ENCODE assay signal across 9 cellular contexts in genomic region chr7:43260980-43261878, GRCh38.
A peak's percentile ranks its signal among the peaks of the same experiment; 100 is the strongest.
DNase-seq lines count a peak whose midpoint lies in the region; ATAC-seq, FAIRE-seq and TF ChIP-seq lines count a peak whose summit lies in the region.
"Had no signal": no experiment of that assay in that cellular context is flagged by ENCODE, and none has a peak within 500 bp of the region (broad histone marks: within the 10 kb centered on the region; RNA-seq: fewer than 3 reads in every experiment).

No MANE protein-coding gene starts in this region.

- BruUV-seq in HepG2 (replicated peaks; lab: Mats Ljungman, UMichigan) = no TSS peak

- H3K27ac ChIP-seq in HepG2 (ENCODE audit: extremely low read length, insufficient read depth, low read length) = no peak overlapping the region
- H3K27ac ChIP-seq: BLaER1 had no signal

- TF ChIP-seq CTCF in choroid plexus epithelial cell (conservative IDR thresholded peaks at IDR 0.05; ENCODE audit: low read depth, low read length) (peak; percentile 98), HepG2 (CRISPR knock-in tag; IDR thresholded peaks at IDR 0.05) (peak; percentile 83)

- H3K27me3 ChIP-seq in HepG2 (ENCODE audit: control insufficient read depth in 1 of 2, insufficient read depth in 2 of 2, low read length in 2 of 2) = peaks cover 0 to 1% of the 10 kb centered on the region in 2 experiments; a peak in 1 of 5 replicates
- H3K27me3 ChIP-seq: BLaER1 had no signal

- H3K9ac ChIP-seq in HepG2 (ENCODE audit: insufficient read depth, low read depth, low read length) = no peak overlapping the region
- H3K9ac ChIP-seq: BLaER1 had no signal

- no peaks in the 10 kb centered on the region for H4K20me1 ChIP-seq in HepG2 (ENCODE audit: insufficient read depth, low read length)
- H4K20me1 ChIP-seq: BLaER1 had no signal

- H3K79me2 ChIP-seq in HepG2 (ENCODE audit: insufficient read depth, low read length) = no peaks in the 10 kb centered on the region

- no peak overlapping the region for H2AFZ ChIP-seq in HepG2 (ENCODE audit: low read length)

- peak; percentile 82 for ATAC-seq in HG03159 (IDR thresholded peaks at IDR 0.05; ENCODE audit: unreplicated experiment)
- ATAC-seq in activated CD4-positive, alpha-beta T cell treated with anti-CD3 and anti-CD28 coated beads for 36 hours = peak; percentile 76
- peak; percentile 94 for ATAC-seq in HepG2

- FAIRE-seq in HepG2 (lab: Jason Lieb, UNC) = peak; percentile 76

- no peak overlapping the region for H3K4me3 Mint-ChIP-seq in activated CD4-positive, alpha-beta T cell treated with anti-CD3 and anti-CD28 coated beads for 36 hours

- TF ChIP-seq RAD21 in HepG2 (CRISPR knock-in tag; IDR thresholded peaks at IDR 0.05) = peak; percentile 61; the same call in 1 of the 2 replicates

- POLR2A ChIA-PET in activated CD4-positive, alpha-beta T cell treated with anti-CD3 and anti-CD28 coated beads for 36 hours (lab: Charles Lee) = interaction anchor here (0.6 kb wide), 1 partner anchor 1253 kb away, joined by 3 read pairs; no protein-coding TSS in a partner anchor
- POLR2A ChIA-PET in HepG2 (lab: Yijun Ruan, JAX) = no interaction called here

- H3K9me3 ChIP-seq in HepG2 (ENCODE audit: low read length) = no peaks in the 10 kb centered on the region
- H3K9me3 ChIP-seq: BLaER1 had no signal

- in situ Hi-C loops in HepG2 (cut with HindIII; ENCODE audit: extremely low pct_ligation_motif_present, low pct_unique_long_range_greater_than_20kb) = loop anchor here (10.0 kb wide), 1 partner anchor 316 kb away; no protein-coding TSS in a partner anchor

- H3K27me3 Mint-ChIP-seq in activated CD4-positive, alpha-beta T cell treated with anti-CD3 and anti-CD28 coated beads for 36 hours = peaks cover 10% of the 10 kb centered on the region

- H3K4me1 Mint-ChIP-seq in activated CD4-positive, alpha-beta T cell treated with anti-CD3 and anti-CD28 coated beads for 36 hours = no peaks in the 10 kb centered on the region

- no peaks in the 10 kb centered on the region for H3K9me3 Mint-ChIP-seq in activated CD4-positive, alpha-beta T cell treated with anti-CD3 and anti-CD28 coated beads for 36 hours (ENCODE audit: low read depth)

- H3K27ac Mint-ChIP-seq in activated CD4-positive, alpha-beta T cell treated with anti-CD3 and anti-CD28 coated beads for 36 hours = no peak overlapping the region

- CTCF ChIA-PET in activated CD4-positive, alpha-beta T cell treated with anti-CD3 and anti-CD28 coated beads for 36 hours (lab: Charles Lee) = interaction anchor here (0.6 to 2.9 kb wide), 21 partner anchors 9 to 1313 kb away, joined by 3 to 14 read pairs (median 3); no protein-coding TSS in a partner anchor
- CTCF ChIA-PET in HepG2 (lab: Yijun Ruan, JAX; ENCODE audit: low intra/inter-chr PET ratio, low total read pairs) = interaction anchor here (1.9 kb wide), 1 partner anchor 320 kb away, joined by 13 read pairs; no protein-coding TSS in a partner anchor

- H3K4me2 ChIP-seq in HepG2 (ENCODE audit: low read depth, low read length) = no peak overlapping the region
- H3K4me2 ChIP-seq: BLaER1 had no signal

- H3K4me1 ChIP-seq in HepG2 (ENCODE audit: insufficient read depth, low read length) = no peaks in the 10 kb centered on the region

- TF ChIP-seq EP300 in HepG2 (IDR thresholded peaks at IDR 0.05; ENCODE audit: low read depth in 2 of 2, low read length in 2 of 2) (no peak), HepG2 (CRISPR knock-in tag; IDR thresholded peaks at IDR 0.05; ENCODE audit: borderline replicate concordance) (no peak)

- no peaks in the 10 kb centered on the region for H3K36me3 ChIP-seq in HepG2 (replicated peaks in 1 of 2; ENCODE audit: control insufficient read depth in 1 of 2, insufficient read depth in 2 of 2, low read length in 2 of 2)
- H3K36me3 ChIP-seq: BLaER1 had no signal

- H3K36me3 Mint-ChIP-seq in activated CD4-positive, alpha-beta T cell treated with anti-CD3 and anti-CD28 coated beads for 36 hours (ENCODE audit: low read depth) = no peaks in the 10 kb centered on the region

- intact Hi-C loops in activated CD4-positive, alpha-beta T cell treated with anti-CD3 and anti-CD28 coated beads for 36 hours (cut with DNase I, micrococcal nuclease) = loop anchor here (1.0 to 2.0 kb wide), 3 partner anchors 180 to 320 kb away; no protein-coding TSS in a partner anchor
- intact Hi-C loops in HepG2 (cut with micrococcal nuclease; ENCODE audit: unreplicated experiment) = loop anchor here (1.0 kb wide), 1 partner anchor 320 kb away; no protein-coding TSS in a partner anchor

- WGBS in HepG2 (ENCODE audit: low lambda C conversion rate) = 11% methylated on average over 8 of the region's 8 CpGs

- no peak for TF ChIP-seq POLR2A in HepG2 (IDR thresholded peaks at IDR 0.05; ENCODE audit: insufficient read depth in 1 of 2, low read depth in 2 of 2, low read length in 2 of 2)

- H3K4me3 ChIP-seq in choroid plexus epithelial cell (ENCODE audit: low read depth, low read length) (no peak overlapping the region), HepG2 (replicated peaks in 1 of 3; ENCODE audit: insufficient read depth in 1 of 3, low read depth in 2 of 3, low read length in 3 of 3) (no peak overlapping the region)
- H3K4me3 ChIP-seq: BLaER1 had no signal

- peak; percentile 51 to 73 for DNase-seq in NCI-H524 (lab: John Stamatoyannopoulos, UW)
- DNase-seq in NCI-H524 treated with DMSO at 0.1 percent for 48 hours (lab: John Stamatoyannopoulos, UW) = no peak
- DNase-seq in NCI-H446 treated with DMSO at 0.1 percent for 48 hours (lab: John Stamatoyannopoulos, UW) = peak; percentile 39
- DNase-seq in activated CD4-positive, alpha-beta T cell treated with anti-CD3 and anti-CD28 coated beads for 36 hours = peak; percentile 81
- DNase-seq in choroid plexus epithelial cell (ENCODE audit: low read depth) = peak; percentile 93
- DNase-seq in HepG2 (ENCODE audit: low spot score) = peak; percentile 72
- peak; percentile 47 to 55 (median 55) for DNase-seq in stimulated activated CD4-positive, alpha-beta T cell treated with anti-CD3 and anti-CD28 coated beads, TNF-alpha, amount 100 ng/mL, for 24 hours (ENCODE audit: low read depth in 3 of 3)

TF ChIP-seq in HepG2, 621 proteins besides CTCF, POLR2A, EP300 and RAD21:
- TF ChIP-seq ZNF652 (CRISPR knock-in tag; IDR thresholded peaks at IDR 0.05; ENCODE audit: borderline replicate concordance, low read depth) (peak; percentile 93), ZNF234 (CRISPR knock-in tag; conservative IDR thresholded peaks at IDR 0.05) (no peak), XRCC5 (optimal IDR thresholded peaks at IDR 0.05; ENCODE audit: low read length) (peak; percentile 80), ZNF772 (CRISPR knock-in tag; IDR thresholded peaks at IDR 0.05) (no peak), SMC3 (IDR thresholded peaks at IDR 0.05; ENCODE audit: low read length) (peak; percentile 66), STAG1 (CRISPR knock-in tag; IDR thresholded peaks at IDR 0.05) (peak; percentile 82), ZNF124 (CRISPR knock-in tag; IDR thresholded peaks at IDR 0.05) (0 out of 2 replicates have a peak, but pooled peaks have one; percentile 27), MAX (IDR thresholded peaks at IDR 0.05) (no peak)
